Comparison of ENCODE assay signal across 17 cellular contexts in the genomic region with DNA sequence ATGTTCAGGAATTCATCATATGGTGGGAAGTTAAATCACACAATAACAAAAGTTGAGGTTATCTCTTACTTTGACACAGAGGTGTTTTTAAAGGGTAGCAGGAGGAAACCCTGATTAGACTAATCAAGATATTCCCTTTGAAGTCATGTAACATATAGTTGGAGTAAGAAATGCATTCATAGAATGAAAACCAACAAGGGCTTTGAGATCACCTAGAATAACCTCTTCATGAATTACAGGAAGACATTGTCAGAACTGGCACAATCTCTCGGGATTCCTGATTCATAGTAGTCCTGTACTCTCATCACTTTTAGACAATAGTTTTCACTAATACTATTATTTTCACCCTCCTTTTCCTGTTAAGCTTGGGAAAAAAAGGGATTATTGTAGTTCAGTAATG.
A peak's percentile ranks its signal among the peaks of the same experiment; 100 is the strongest.
DNase-seq lines count a peak whose midpoint lies in the region; ATAC-seq and TF ChIP-seq lines count a peak whose summit lies in the region.
"Had no signal": no experiment of that assay in that cellular context is flagged by ENCODE, and none has a peak within 500 bp of the region (broad histone marks: within the 10 kb centered on the region; RNA-seq: fewer than 3 reads in every experiment).

No MANE protein-coding gene starts in this region.

- H3K27me3 ChIP-seq in heart left ventricle (no peaks in the 10 kb centered on the region), subcutaneous abdominal adipose tissue (ENCODE audit: control insufficient read depth in 5 of 5, insufficient read depth in 4 of 5, low read length in 5 of 5) (no peaks in the 10 kb centered on the region)

- peaks cover 2% of the 10 kb centered on the region for H3K36me3 Mint-ChIP-seq in osteocyte (ENCODE audit: unreplicated experiment)

- TF ChIP-seq CTCF in heart left ventricle (IDR thresholded peaks at IDR 0.05) (no peak), cardiac fibroblast (IDR thresholded peaks at IDR 0.05; ENCODE audit: low read depth, low read length) (no peak), osteocyte (IDR thresholded peaks at IDR 0.05) (no peak)

- H3K9me3 Mint-ChIP-seq in osteocyte (ENCODE audit: unreplicated experiment): peaks cover 2% of the 10 kb centered on the region
- H3K9me3 Mint-ChIP-seq: IgD-negative memory B cell had no signal

- H3K27ac Mint-ChIP-seq in osteocyte (ENCODE audit: unreplicated experiment): no peak overlapping the region

- H3K4me1 ChIP-seq in heart left ventricle: peaks cover 0 to 36% (median 17%) of the 10 kb centered on the region in 12 donors
- H3K4me1 ChIP-seq in subcutaneous abdominal adipose tissue (ENCODE audit: control insufficient read depth in 5 of 5, insufficient read depth in 5 of 5, low read length in 5 of 5): peaks cover 0 to 17% (median 0%) of the 10 kb centered on the region in 5 donors

- H3K4me3 Mint-ChIP-seq in osteocyte (ENCODE audit: unreplicated experiment): no peak overlapping the region
- H3K4me3 Mint-ChIP-seq: IgD-negative memory B cell had no signal

- H3K27ac ChIP-seq in heart left ventricle (peak overlapping the region in 1 of 12 donors; percentile 51), subcutaneous abdominal adipose tissue (ENCODE audit: low read depth, low read length) (peak overlapping the region; percentile 54)

- intact Hi-C loops in heart left ventricle (cut with DNase I): loop anchor here in 3 of 10 donors (5.0 to 10.0 kb wide), 3 partner anchors 168 to 238 kb away; a partner anchor contains a TSS
- intact Hi-C loops in Right ventricle myocardium inferior (cut with DNase I): loop anchor here (5.0 kb wide), 1 partner anchor 170 kb away; a partner anchor contains a TSS
- intact Hi-C loops in left ventricle myocardium superior (cut with micrococcal nuclease): no loop called here

- H3K4me1 Mint-ChIP-seq in osteocyte (ENCODE audit: unreplicated experiment): no peaks in the 10 kb centered on the region

- H3K36me3 ChIP-seq in heart left ventricle (no peaks in the 10 kb centered on the region), subcutaneous abdominal adipose tissue (ENCODE audit: control insufficient read depth in 5 of 5, insufficient read depth in 5 of 5, low read length in 5 of 5) (peaks cover 0 to under 1% (median 0%) of the 10 kb centered on the region in 5 donors)

- H3K4me3 ChIP-seq in heart left ventricle (no peak overlapping the region), cardiac fibroblast (replicated peaks in 1 of 2; ENCODE audit: low read depth in 2 of 2, low read length in 2 of 2) (no peak overlapping the region), subcutaneous abdominal adipose tissue (ENCODE audit: low read depth in 1 of 5, low read length in 5 of 5) (no peak overlapping the region)

- no peaks in the 10 kb centered on the region for H3K27me3 Mint-ChIP-seq in osteocyte (ENCODE audit: unreplicated experiment)
- H3K27me3 Mint-ChIP-seq: IgD-negative memory B cell had no signal

- DNase-seq in heart left ventricle: no peak
- no peak for DNase-seq in Right ventricle myocardium inferior (ENCODE audit: missing footprints)
- peak; percentile 36 to 57 for DNase-seq in cardiac fibroblast (ENCODE audit: low read depth in 2 of 2)
- no peak for DNase-seq in left ventricle myocardium superior
- no peak for DNase-seq in DMS114 treated with DMSO at 0.1 percent for 48 hours (lab: John Stamatoyannopoulos, UW; ENCODE audit: unreplicated experiment)
- DNase-seq in osteocyte (ENCODE audit: extremely low spot score, unreplicated experiment): no peak
- DNase-seq: COR-L47, HCEC 1CT, Kasumi-1, MM.1S, NCI-H1092 treated with DMSO at 0.1 percent for 48 hours, NCI-H187, NCI-H345, NCI-H526 treated with DMSO at 0.1 percent for 48 hours had no signal

- no peaks in the 10 kb centered on the region for H3K9me3 ChIP-seq in heart left ventricle
- H3K9me3 ChIP-seq in subcutaneous abdominal adipose tissue (ENCODE audit: control insufficient read depth in 5 of 5, low read length in 5 of 5): no peaks in the 10 kb centered on the region

- 0 to 59% (median 23%) methylated on average over 1 of the region's 1 CpG for WGBS in heart left ventricle, 4 donors

- TF ChIP-seq POLR2A in heart left ventricle (IDR thresholded peaks at IDR 0.05): no peak

- peak in 3 of 4 donors; percentile 45 to 74 (median 48) for ATAC-seq in heart left ventricle
- no peak for ATAC-seq in Right ventricle myocardium inferior
- ATAC-seq in left ventricle myocardium superior: peak; percentile 46
- ATAC-seq in GM21367 (IDR thresholded peaks at IDR 0.05; ENCODE audit: unreplicated experiment): no peak

- H3K9ac ChIP-seq in subcutaneous abdominal adipose tissue (ENCODE audit: low read length in 5 of 5): no peak overlapping the region

Comparison
In these comparisons a context has a peak if more than half of its experiments do, and no peak if none do; other contexts are left out.
1. ATAC-seq: peak in heart left ventricle (3 of 4) and left ventricle myocardium superior (single experiment); none in Right ventricle myocardium inferior (single experiment) and GM21367 (single experiment).
2. DNase-seq: peak in cardiac fibroblast (2 of 2); none in heart left ventricle (0 of 5), Right ventricle myocardium inferior (single experiment), left ventricle myocardium superior (single experiment), DMS114 treated with DMSO at 0.1 percent for 48 hours (single experiment) and osteocyte (single experiment).